12 cellular contexts compared by ENCODE assay signal in genomic region chr22:20247010-20247505, GRCh38. TPM values are rescaled to one million over a fixed set of nuclear protein-coding genes. Genes with fewer than 3 reads are reported as not detected.
DNase-seq lines count a peak whose midpoint lies in the region; TF ChIP-seq lines count a peak whose summit lies in the region.
"Had no signal": no experiment of that assay in that cellular context is flagged by ENCODE, and none has a peak within 500 bp of the region (broad histone marks: within the 10 kb centered on the region; RNA-seq: fewer than 3 reads in every experiment).

No MANE protein-coding gene starts in this region.

- no peaks in the 10 kb centered on the region for H3K9me2 ChIP-seq in Loucy (replicated peaks; ENCODE audit: low read depth, low read length)

- H3K27me3 ChIP-seq in Loucy (ENCODE audit: insufficient read depth, low read length, poor library complexity, severe bottlenecking): no peaks in the 10 kb centered on the region

- no peaks in the 10 kb centered on the region; the same call in 1 of the 2 replicates for H3F3A ChIP-seq in Loucy (ENCODE audit: low read depth)

- no peak overlapping the region for H3K27ac Mint-ChIP-seq in endothelial cell (ENCODE audit: unreplicated experiment)
- no peak overlapping the region for H3K27ac Mint-ChIP-seq in mesothelial cell of epicardium

- H3K36me3 Mint-ChIP-seq in endothelial cell (ENCODE audit: low read depth, unreplicated experiment) (no peaks in the 10 kb centered on the region), mesothelial cell of epicardium (no peaks in the 10 kb centered on the region)
- H3K36me3 Mint-ChIP-seq: immature natural killer cell had no signal

- H3K4me1 ChIP-seq in Loucy (ENCODE audit: insufficient read depth, low read length, poor library complexity, severe bottlenecking): peaks cover 46% of the 10 kb centered on the region
- H3K4me1 ChIP-seq: parathyroid adenoma had no signal

- TF ChIP-seq CTCF in Loucy (conservative IDR thresholded peaks at IDR 0.05; ENCODE audit: low read length): no peak
- no peak for TF ChIP-seq CTCF in endothelial cell (IDR thresholded peaks at IDR 0.05; ENCODE audit: unreplicated experiment)
- TF ChIP-seq CTCF in mesothelial cell of epicardium (IDR thresholded peaks at IDR 0.05; ENCODE audit: unreplicated experiment): no peak

- H3K27me3 Mint-ChIP-seq in endothelial cell (ENCODE audit: unreplicated experiment) (peaks cover 6% of the 10 kb centered on the region), mesothelial cell of epicardium (ENCODE audit: low read depth) (no peaks in the 10 kb centered on the region)

- H3K4me2 ChIP-seq in Loucy (ENCODE audit: low read depth, low read length, poor library complexity, severe bottlenecking): peak overlapping the region; percentile 81

- peaks cover 22% of the 10 kb centered on the region for H3K4me1 Mint-ChIP-seq in endothelial cell (ENCODE audit: unreplicated experiment)
- H3K4me1 Mint-ChIP-seq in mesothelial cell of epicardium: peaks cover 31% of the 10 kb centered on the region

- H3K79me2 ChIP-seq in Loucy (ENCODE audit: insufficient read depth, low read length): peaks cover 79% of the 10 kb centered on the region; the same call in 1 of the 2 replicates
- H3K79me2 ChIP-seq: parathyroid adenoma had no signal

- H3K9ac ChIP-seq in Loucy (ENCODE audit: low read depth, low read length, poor library complexity, severe bottlenecking): peak overlapping the region; percentile 70
- H3K9ac ChIP-seq: parathyroid adenoma had no signal

- peak overlapping the region; percentile 81 for H3K27ac ChIP-seq in temporal lobe (ENCODE audit: low read depth, low read length)
- H3K27ac ChIP-seq: parathyroid adenoma had no signal

- no peaks in the 10 kb centered on the region for H4K20me1 ChIP-seq in Loucy (ENCODE audit: insufficient read depth, low read length, poor library complexity, severe bottlenecking)

- H3K4me3 Mint-ChIP-seq in endothelial cell (ENCODE audit: unreplicated experiment) (no peak overlapping the region), mesothelial cell of epicardium (no peak overlapping the region)
- H3K4me3 Mint-ChIP-seq: immature natural killer cell had no signal

- H3K9me3 Mint-ChIP-seq in endothelial cell (ENCODE audit: unreplicated experiment): no peaks in the 10 kb centered on the region
- no peaks in the 10 kb centered on the region for H3K9me3 Mint-ChIP-seq in mesothelial cell of epicardium
- H3K9me3 Mint-ChIP-seq: immature natural killer cell had no signal

- no peak overlapping the region for H2AFZ ChIP-seq in Loucy (ENCODE audit: low read length)
- H2AFZ ChIP-seq: parathyroid adenoma had no signal

- no peaks in the 10 kb centered on the region for H3K9me3 ChIP-seq in Loucy (ENCODE audit: insufficient read depth, low read depth, low read length)

- DNase-seq in SKM-1 treated with dmso at 0.1 percent for 144 hours (lab: John Stamatoyannopoulos, UW; ENCODE audit: unreplicated experiment) (peak; percentile 18), SKM-1 (lab: John Stamatoyannopoulos, UW; ENCODE audit: unreplicated experiment) (no peak), endothelial cell (ENCODE audit: low spot score) (peak; percentile 22), HuH-7.5 (ENCODE audit: low spot score) (no peak), HuH-7 (ENCODE audit: low spot score) (no peak), mesothelial cell of epicardium (ENCODE audit: low spot score in 2 of 2, unreplicated experiment in 2 of 2) (no peak)
- DNase-seq: ACHN; immature natural killer cell; NK-92 treated with Interleukin-12 subunit alpha and Interleukin-12 subunit beta, amount 100 ng/mL, for 24 hours had no signal

- peaks cover 2% of the 10 kb centered on the region; the same call in 1 of the 2 replicates for H3K36me3 ChIP-seq in Loucy (ENCODE audit: insufficient read depth, low read length)

- peak overlapping the region; percentile 69 for H3K4me3 ChIP-seq in Loucy (ENCODE audit: low read length, poor library complexity, severe bottlenecking)

RNA-seq across cellular contexts. Expression of gene RTN4R, which starts 21.1 kb away (rescaled TPM):
- total RNA-seq in endothelial cell (ENCODE audit: unreplicated experiment): 19.0 TPM
- 7.6 TPM for total RNA-seq in temporal lobe
- total RNA-seq in mesothelial cell of epicardium: 8.9 to 10.0 TPM (median 9.5 TPM) in 3 replicates

Comparison
In these comparisons a context has a peak if more than half of its experiments do, and no peak if none do; other contexts are left out.
1. DNase-seq: peak in SKM-1 treated with dmso at 0.1 percent for 144 hours (single experiment) and endothelial cell (single experiment); none in SKM-1 (single experiment), HuH-7.5 (single experiment), HuH-7 (single experiment) and mesothelial cell of epicardium (0 of 2).